ENCODE assay signal across 1 cellular context in genomic region chr9:26262431-26262830, GRCh38.
TF ChIP-seq lines count a peak whose summit lies in the region.

No MANE protein-coding gene starts in this region.

TF ChIP-seq in IMR-90, 13 proteins besides CTCF, POLR2A, EP300 and RAD21 (continued from another document):
- TF ChIP-seq RCOR1 (IDR thresholded peaks at IDR 0.05; ENCODE audit: insufficient replicate concordance, low read length), result no peak
- no peak for TF ChIP-seq FOS (IDR thresholded peaks at IDR 0.05; ENCODE audit: low read depth, low read length)
- no peak for TF ChIP-seq MXI1 (IDR thresholded peaks at IDR 0.05; ENCODE audit: borderline replicate concordance, low read depth, low read length)
- TF ChIP-seq USF2 (IDR thresholded peaks at IDR 0.05; ENCODE audit: low read depth, low read length), result no peak
- TF ChIP-seq MAZ (IDR thresholded peaks at IDR 0.05; ENCODE audit: borderline replicate concordance, low read depth, low read length), result no peak
- no peak for TF ChIP-seq RFX5 (IDR thresholded peaks at IDR 0.05; ENCODE audit: low read depth, low read length)
- TF ChIP-seq SMC3 (IDR thresholded peaks at IDR 0.05; ENCODE audit: low read depth, low read length), result no peak
